Comparison of ENCODE assay signal across 8 cellular contexts in genomic region chr12:1933342-1933992, GRCh38. TPM values are rescaled to one million over a fixed set of nuclear protein-coding genes. Genes with fewer than 3 reads are reported as not detected.
A peak's percentile ranks its signal among the peaks of the same experiment; 100 is the strongest.
DNase-seq lines count a peak whose midpoint lies in the region; ATAC-seq, FAIRE-seq and TF ChIP-seq lines count a peak whose summit lies in the region.

No MANE protein-coding gene starts in this region.

- no peaks in the 10 kb centered on the region for H3K27me3 ChIP-seq in GM23338 (ENCODE audit: insufficient read depth)
- H3K27me3 ChIP-seq in muscle layer of duodenum (ENCODE audit: low read depth, low read length) = no peaks in the 10 kb centered on the region

- no peaks in the 10 kb centered on the region for H3K36me3 Mint-ChIP-seq in GM23338 (ENCODE audit: low read depth)
- H3K36me3 Mint-ChIP-seq in progenitor cell of endocrine pancreas (ENCODE audit: insufficient read depth) = no peaks in the 10 kb centered on the region

- no peaks in the 10 kb centered on the region for H3K9me2 ChIP-seq in GM23338 (ENCODE audit: insufficient read depth)

- H3K9me3 Mint-ChIP-seq in GM23338 = no peaks in the 10 kb centered on the region
- H3K9me3 Mint-ChIP-seq in progenitor cell of endocrine pancreas (ENCODE audit: low read depth) = no peaks in the 10 kb centered on the region

- TF ChIP-seq CTCF in GM23338 (conservative IDR thresholded peaks at IDR 0.05; ENCODE audit: low read depth in 2 of 2) (peak in 1 of 2 experiments; percentile 31; a peak in 2 of 4 replicates), D721Med (IDR thresholded peaks at IDR 0.05; ENCODE audit: insufficient read depth, missing control alignments) (no peak), progenitor cell of endocrine pancreas (IDR thresholded peaks at IDR 0.05; ENCODE audit: unreplicated experiment) (no peak)

- no peaks in the 10 kb centered on the region for H3K9me3 ChIP-seq in muscle layer of duodenum (ENCODE audit: control insufficient read depth in 1 of 2, low read length in 2 of 2)

- FAIRE-seq in D721Med (lab: Jason Lieb, UNC) = no peak

- no peaks in the 10 kb centered on the region for H4K20me1 ChIP-seq in GM23338 (replicated peaks; ENCODE audit: insufficient read depth)

- H3K79me2 ChIP-seq in GM23338 (replicated peaks; ENCODE audit: insufficient read depth) = no peaks in the 10 kb centered on the region

- no peaks in the 10 kb centered on the region; the same call in 2 of the 3 replicates for H3K4me1 Mint-ChIP-seq in GM23338
- H3K4me1 Mint-ChIP-seq in progenitor cell of endocrine pancreas (ENCODE audit: low read depth) = no peaks in the 10 kb centered on the region

- no peak overlapping the region for H3K4me3 ChIP-seq in GM23338
- H3K4me3 ChIP-seq in muscle layer of duodenum (ENCODE audit: low read depth in 1 of 2, low read length in 2 of 2) = no peak overlapping the region

- peaks cover 4% of the 10 kb centered on the region; the same call in 1 of the 2 replicates for H3F3A ChIP-seq in GM23338 (replicated peaks; ENCODE audit: low read depth)

- H3K27me3 Mint-ChIP-seq in GM23338 (ENCODE audit: insufficient read depth, low read depth, poor library complexity) (peaks cover 10% of the 10 kb centered on the region), progenitor cell of endocrine pancreas (peaks cover 4% of the 10 kb centered on the region)

- no peak overlapping the region for H3K27ac Mint-ChIP-seq in GM23338
- H3K27ac Mint-ChIP-seq in progenitor cell of endocrine pancreas = no peak overlapping the region

- no peak overlapping the region for H3K4me3 Mint-ChIP-seq in GM23338
- H3K4me3 Mint-ChIP-seq in progenitor cell of endocrine pancreas (ENCODE audit: low read depth) = no peak overlapping the region

- H3K4me1 ChIP-seq in GM23338 (ENCODE audit: insufficient read depth) (no peaks in the 10 kb centered on the region), muscle layer of duodenum (ENCODE audit: control insufficient read depth in 1 of 2, insufficient read depth in 2 of 2, low read length in 2 of 2) (peaks cover 3 to 53% of the 10 kb centered on the region in 2 donors)

- H3K4me2 ChIP-seq in GM23338 = no peak overlapping the region

- peak; percentile 56 for ATAC-seq in GM23338

- H3K36me3 ChIP-seq in GM23338 (ENCODE audit: insufficient read depth) (0 out of 2 replicates have a peak, but pooled peaks cover 4% of the 10 kb centered on the region), muscle layer of duodenum (ENCODE audit: control insufficient read depth in 1 of 2, insufficient read depth in 2 of 2, low read length in 2 of 2) (peaks cover 3 to 10% of the 10 kb centered on the region in 2 donors)

- H3K27ac ChIP-seq in GM23338 (ENCODE audit: low read depth) (no peak overlapping the region), muscle layer of duodenum (ENCODE audit: low read length) (peak overlapping the region; percentile 42)

- H2AFZ ChIP-seq in GM23338 = no peak overlapping the region

- DNase-seq in D341Med (ENCODE audit: low spot score) = peak; percentile 77
- no peak for DNase-seq in GM23338 (ENCODE audit: low spot score)
- DNase-seq in T1000 (lab: John Stamatoyannopoulos, UW) = peak; percentile 53
- DNase-seq in D721Med (ENCODE audit: insufficient read length, low spot score) = no peak
- DNase-seq in activated T-cell treated with anti-CD3 and anti-CD28 coated beads, Interleukin-2, amount 50 U/mL, for 1 hour = no peak
- no peak for DNase-seq in activated effector memory CD4-positive, alpha-beta T cell treated with anti-CD3 and anti-CD28 coated beads, Interleukin-2, amount 50 U/mL, for 16 hours
- DNase-seq in progenitor cell of endocrine pancreas (ENCODE audit: low spot score, unreplicated experiment) = no peak

TF ChIP-seq in GM23338, 12 proteins besides CTCF, POLR2A, EP300 and RAD21:
- TF ChIP-seq REST (IDR thresholded peaks at IDR 0.05; ENCODE audit: unreplicated experiment) (no peak), ZNF331 (CRISPR knock-in tag; IDR thresholded peaks at IDR 0.05; ENCODE audit: low read depth) (no peak), EZH2 (IDR thresholded peaks at IDR 0.05; ENCODE audit: low read depth, unreplicated experiment) (no peak), JUNB (IDR thresholded peaks at IDR 0.05; ENCODE audit: unreplicated experiment) (no peak), EZH2phosphoT487 (IDR thresholded peaks at IDR 0.05; ENCODE audit: unreplicated experiment) (no peak)

RNA-seq across cellular contexts. Expression of gene CACNA2D4, which starts 15.0 kb away (rescaled TPM):
- total RNA-seq in GM23338 (2014; rRNA removed; shearing (Covaris generic)) = 0.07 TPM in 1 of 2 replicates, not detected in the other
- polyA plus RNA-seq in GM23338 (2016; fragmentation: Nextera tagmentation; extraction: Ambion mirVana) = 0.24 TPM in 1 of 2 replicates, not detected in the other
- 0.34 and 0.58 TPM in 2 replicates for total RNA-seq in progenitor cell of endocrine pancreas

Comparison
In these comparisons a context has a peak if more than half of its experiments do, and no peak if none do; other contexts are left out.
1. DNase-seq: peak in D341Med (single experiment) and T1000 (single experiment); none in GM23338 (single experiment), D721Med (single experiment), activated T-cell treated with anti-CD3 and anti-CD28 coated beads, Interleukin-2, amount 50 U/mL, for 1 hour (single experiment), activated effector memory CD4-positive, alpha-beta T cell treated with anti-CD3 and anti-CD28 coated beads, Interleukin-2, amount 50 U/mL, for 16 hours (single experiment) and progenitor cell of endocrine pancreas (single experiment).